1 cellular context compared by ENCODE assay signal in the genomic region with DNA sequence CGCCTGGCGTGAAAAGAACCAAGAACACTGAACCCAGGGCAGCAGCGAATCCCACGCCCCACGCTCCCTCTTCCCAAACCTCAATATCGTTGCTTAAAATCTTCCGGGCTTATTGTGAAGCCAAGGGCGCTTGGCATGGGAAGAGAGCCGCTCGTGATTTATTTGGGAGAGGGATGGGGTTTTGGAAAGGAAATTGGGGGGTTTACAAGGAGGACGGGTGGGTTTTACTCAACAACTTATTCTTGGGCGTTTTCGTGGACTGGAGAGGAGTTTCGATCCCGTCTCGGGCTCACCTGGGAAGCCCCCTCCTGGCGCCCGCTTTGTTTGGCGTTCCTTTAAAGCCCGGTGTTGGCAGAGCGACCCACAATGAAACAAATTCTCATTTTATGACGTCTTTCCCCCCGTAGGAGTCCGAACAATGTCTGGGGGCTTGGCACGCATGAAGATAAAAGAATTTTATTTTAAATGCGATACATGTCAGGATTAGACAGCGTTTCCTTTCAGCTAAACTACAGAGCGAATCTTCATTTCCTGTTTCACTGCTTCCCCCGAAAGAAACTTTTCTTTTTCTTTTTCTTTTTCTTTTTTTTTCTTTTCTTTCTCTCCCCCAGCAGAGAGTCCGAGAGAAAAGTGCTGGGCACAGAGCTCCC.
TF ChIP-seq lines count a peak whose summit lies in the region.

No MANE protein-coding gene starts in this region.

TF ChIP-seq in HEK293, 187 proteins besides CTCF, POLR2A, EP300 and RAD21 (continued from another document):
- TF ChIP-seq ZNF280C (tag by site-specific recombination; IDR thresholded peaks at IDR 0.05), result no peak
- TF ChIP-seq TRIM28 (IDR thresholded peaks at IDR 0.05; ENCODE audit: borderline replicate concordance, low read length), result no peak
- TF ChIP-seq ZNF560 (tag by site-specific recombination; IDR thresholded peaks at IDR 0.05; ENCODE audit: borderline replicate concordance), result no peak
